7 cellular contexts compared by ENCODE assay signal in the genomic region with DNA sequence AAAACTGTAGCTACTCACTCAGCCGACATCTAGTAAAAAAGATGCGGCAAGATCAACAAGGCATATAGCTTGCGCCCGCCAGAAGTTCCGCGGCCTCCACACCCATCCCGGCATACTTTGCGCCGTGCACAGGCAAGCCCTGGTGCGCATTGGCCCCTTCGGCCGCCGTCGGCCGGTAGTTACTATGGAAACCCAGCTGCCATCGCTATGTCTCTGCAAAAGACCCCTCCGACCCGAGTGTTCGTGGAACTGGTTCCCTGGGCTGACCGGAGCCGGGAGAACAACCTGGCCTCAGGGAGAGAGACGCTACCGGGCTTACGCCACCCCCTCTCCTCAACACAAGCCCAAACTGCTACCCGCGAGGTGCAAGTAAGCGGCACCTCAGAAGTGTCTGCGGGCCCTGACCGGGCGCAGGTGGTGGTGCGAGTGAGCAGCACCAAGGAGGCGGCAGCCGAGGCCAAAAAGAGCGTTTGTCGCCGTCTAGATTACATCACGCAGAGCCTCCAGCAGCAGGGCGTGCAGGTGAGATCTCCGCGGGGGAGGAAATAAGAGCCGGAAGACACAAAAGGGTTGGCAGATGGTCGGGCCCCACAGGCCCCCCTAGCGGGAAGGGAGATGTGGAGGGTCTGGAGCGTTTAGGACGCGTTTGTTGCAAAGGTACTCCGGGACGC. TPM values are rescaled to one million over a fixed set of nuclear protein-coding genes. Genes with fewer than 3 reads are reported as not detected.
A peak's percentile ranks its signal among the peaks of the same experiment; 100 is the strongest.
DNase-seq lines count a peak whose midpoint lies in the region; ATAC-seq, FAIRE-seq and TF ChIP-seq lines count a peak whose summit lies in the region.

A gene with protein sequence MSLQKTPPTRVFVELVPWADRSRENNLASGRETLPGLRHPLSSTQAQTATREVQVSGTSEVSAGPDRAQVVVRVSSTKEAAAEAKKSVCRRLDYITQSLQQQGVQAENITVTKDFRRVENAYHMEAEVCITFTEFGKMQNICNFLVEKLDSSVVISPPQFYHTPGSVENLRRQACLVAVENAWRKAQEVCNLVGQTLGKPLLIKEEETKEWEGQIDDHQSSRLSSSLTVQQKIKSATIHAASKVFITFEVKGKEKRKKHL (plus strand): TSS at position 182 of the 671 bp plus-strand sequence. CDS start 26 bp downstream, at position 208.

- peak within 1 kb of the TSS; percentile 92 for H3K4me2 ChIP-seq in astrocyte (ENCODE audit: low read length)

- H4K20me1 ChIP-seq in astrocyte (ENCODE audit: insufficient read depth, low read length), result no peaks in the 10 kb centered on the region

- H3K9me3 Mint-ChIP-seq in astrocyte (ENCODE audit: unreplicated experiment), result no peaks in the 10 kb centered on the region

- peak within 1 kb of the TSS; percentile 82 for H3K9ac ChIP-seq in astrocyte (ENCODE audit: low read length)

- H3K36me3 Mint-ChIP-seq in astrocyte (ENCODE audit: low read depth, unreplicated experiment), result no peaks in the 10 kb centered on the region

- peak within 1 kb of the TSS; percentile 99 for H3K4me3 Mint-ChIP-seq in astrocyte (ENCODE audit: unreplicated experiment)

- H3K27me3 ChIP-seq in astrocyte (ENCODE audit: insufficient read depth, low read length), result no peaks in the 10 kb centered on the region

- no peaks in the 10 kb centered on the region for H3K9me3 ChIP-seq in astrocyte (ENCODE audit: insufficient read depth, low read depth, low read length)

- H3K4me1 Mint-ChIP-seq in astrocyte (ENCODE audit: low read depth, unreplicated experiment), result no peaks in the 10 kb centered on the region

- TF ChIP-seq CTCF in GM13977 (IDR thresholded peaks at IDR 0.05; ENCODE audit: extremely low read depth, insufficient read depth, missing control alignments), result peak; percentile 17
- peak; percentile 18 for TF ChIP-seq CTCF in astrocyte (IDR thresholded peaks at IDR 0.05; ENCODE audit: insufficient read depth, low read depth, low read length)
- TF ChIP-seq CTCF in retinal pigment epithelial cell (conservative IDR thresholded peaks at IDR 0.05; ENCODE audit: low read depth, low read length), result peak; percentile 32

- H3K36me3 ChIP-seq in astrocyte (ENCODE audit: insufficient read depth, low read length), result no peaks in the 10 kb centered on the region

- peak; percentile 84 for FAIRE-seq in astrocyte (lab: Jason Lieb, UNC)

- H3K4me1 ChIP-seq in astrocyte (ENCODE audit: insufficient read depth, low read length), result no peaks in the 10 kb centered on the region

- H3K27me3 Mint-ChIP-seq in astrocyte (ENCODE audit: low read depth, unreplicated experiment), result no peaks in the 10 kb centered on the region

- no peaks in the 10 kb centered on the region for H3K79me2 ChIP-seq in astrocyte (ENCODE audit: insufficient read depth, low read length)

- H2AFZ ChIP-seq in astrocyte (ENCODE audit: low read depth, low read length), result peak within 1 kb of the TSS; percentile 99

- in situ Hi-C loops in GM13977 (cut with MboI; ENCODE audit: low pct_unique_long_range_greater_than_20kb, low sequenced_read_pairs, unreplicated experiment), result no loop called here

- H3K4me3 ChIP-seq in astrocyte (ENCODE audit: insufficient read depth, low read depth, low read length) (peak within 1 kb of the TSS; percentile 92), retinal pigment epithelial cell (ENCODE audit: low read length) (peak within 1 kb of the TSS; percentile 99)

- ATAC-seq in HG02852 (IDR thresholded peaks at IDR 0.05; ENCODE audit: unreplicated experiment), result peak; percentile 97

- H3K27ac Mint-ChIP-seq in astrocyte (ENCODE audit: unreplicated experiment), result peak within 1 kb of the TSS; percentile 91

- H3K27ac ChIP-seq in astrocyte (ENCODE audit: low read depth, low read length), result peak within 1 kb of the TSS; percentile 43

- DNase-seq in GM13977 (ENCODE audit: low spot score), result peak; percentile 88
- peak; percentile 56 for DNase-seq in NCI-H1694 (lab: John Stamatoyannopoulos, UW)
- peak; percentile 34 to 94 (median 61) for DNase-seq in T-helper 2 cell
- DNase-seq in astrocyte (ENCODE audit: low read depth), result peak; percentile 76
- peak; percentile 37 to 89 (median 76) for DNase-seq in hypothalamus (lab: John Stamatoyannopoulos, UW)
- DNase-seq in retinal pigment epithelial cell (ENCODE audit: low read depth), result peak; percentile 38

RNA-seq across cellular contexts. Expression of the gene that starts here (rescaled TPM):
- total RNA-seq in astrocyte, result 3.4 and 3.7 TPM in 2 replicates

Comparison
In these comparisons a context has a peak if more than half of its experiments do, and no peak if none do; other contexts are left out.
1. Peak in every context shown above with its lines: DNase-seq, ATAC-seq, H3K4me3 ChIP-seq and H3K27ac ChIP-seq.
2. DNase-seq: peak in every context shown above with its lines; median percentile 88 in GM13977; 76 in astrocyte; 76 in hypothalamus; 61 in T-helper 2 cell; 56 in NCI-H1694; 38 in retinal pigment epithelial cell.